Comparison of ENCODE assay signal across 10 cellular contexts in genomic region chr15:80545078-80545477, GRCh38.
"Had no signal": no experiment of that assay in that cellular context is flagged by ENCODE, and none has a peak within 500 bp of the region (broad histone marks: within the 10 kb centered on the region; RNA-seq: fewer than 3 reads in every experiment).

No MANE protein-coding gene starts in this region.

- FAIRE-seq: H1 had no signal

- H3K4me1 ChIP-seq: HAP-1 had no signal

- H3K36me3 ChIP-seq: HAP-1 had no signal

- H3K27ac ChIP-seq: GM23248 had no signal

- H2AFZ ChIP-seq: GM23248, GM23338 had no signal

- H3K9me3 ChIP-seq: HAP-1 had no signal

- H3K4me2 ChIP-seq: GM23338 had no signal

- H3K9ac ChIP-seq: GM23248 had no signal

- H3K4me3 ChIP-seq: GM23248, GM23338, HAP-1 had no signal

- DNase-seq: GM23248, GOT3, H7, H9, HCEC 1CT, HFFc6 had no signal

- ATAC-seq: GM23338, HCT116 had no signal
